ENCODE assay signal across 24 cellular contexts in the genomic region with DNA sequence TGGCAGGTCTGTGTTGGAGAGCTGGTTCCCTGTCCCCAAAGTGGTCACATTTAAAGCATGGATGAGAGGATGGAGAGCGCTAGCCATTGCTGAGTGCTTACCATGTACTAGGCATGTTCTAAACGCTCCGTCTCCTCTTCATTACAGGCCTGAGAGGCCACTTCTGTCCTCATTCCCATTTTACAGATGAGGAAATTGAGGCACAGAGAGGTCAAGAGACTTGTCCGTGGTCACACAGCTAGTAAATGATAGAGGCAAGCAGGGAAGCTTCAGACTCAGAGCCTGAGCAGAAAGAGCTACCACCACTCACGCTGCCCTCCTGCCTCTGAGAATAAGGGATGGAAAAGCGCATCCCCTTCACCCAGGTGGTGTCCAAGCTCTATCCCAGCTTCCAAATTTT.
"Had no signal": no experiment of that assay in that cellular context is flagged by ENCODE, and none has a peak within 500 bp of the region (broad histone marks: within the 10 kb centered on the region; RNA-seq: fewer than 3 reads in every experiment).

No MANE protein-coding gene starts in this region.

- H3K4me1 Mint-ChIP-seq: activated B cell treated with CpG ODN at 0.5 μM for 24 hours had no signal

- DNase-seq: activated B cell treated with CpG ODN at 0.5 μM for 24 hours; activated CD4-positive, alpha-beta T cell treated with anti-CD3 and anti-CD28 coated beads for 1 hour; activated CD4-positive, alpha-beta T cell treated with anti-CD3 and anti-CD28 coated beads, Interleukin-2, amount 10 ng/mL, durations not matched to agents 24 days and 14 days; activated CD4-positive, alpha-beta T cell treated with anti-CD3 and anti-CD28 coated beads, Interleukin-2, amount 50 U/mL, for 48 hours; activated CD8-positive, alpha-beta memory T cell treated with anti-CD3 and anti-CD28 coated beads, Interleukin-2, amount 10 ng/mL, durations not matched to agents 7 days and 5 days; activated effector memory CD4-positive, alpha-beta T cell treated with Interleukin-2 at 50 U/mL for 16 hours; activated naive CD4-positive, alpha-beta T cell; activated T-cell treated with anti-CD3 and anti-CD28 coated beads, Interleukin-2, amount 50 U/mL, for 24 hours; body of pancreas; MM.1S; NCI-H1105; NCI-H1436; NCI-H187; NCI-H2081; NCI-H446; NCI-H524; PC-3; SHP77 treated with DMSO at 0.1 percent for 48 hours; T-cell; T-helper 2 cell; T1000 had no signal

- H3K9me3 ChIP-seq: ascending aorta, body of pancreas had no signal

- H3K27ac Mint-ChIP-seq: activated B cell treated with CpG ODN at 0.5 μM for 24 hours; activated CD4-positive, alpha-beta T cell treated with anti-CD3 and anti-CD28 coated beads, Interleukin-2, amount 10 ng/mL, durations not matched to agents 24 days and 14 days; activated CD8-positive, alpha-beta memory T cell treated with anti-CD3 and anti-CD28 coated beads, Interleukin-2, amount 10 ng/mL, durations not matched to agents 7 days and 5 days; activated naive CD4-positive, alpha-beta T cell treated with anti-CD3 and anti-CD28 coated beads, Interleukin-2, amount 50 U/mL, for 24 hours; activated T-cell treated with anti-CD3 and anti-CD28 coated beads, Interleukin-2, amount 50 U/mL, for 24 hours; activated T-helper 1 cell treated with anti-CD3 and anti-CD28 coated beads, Interleukin-12 subunit alpha, Interleukin-12 subunit beta, Interleukin-2, Interleukin-4 antibody, amounts not matched to agents 30 ng/mL and 10 ng/mL and 1 ng/mL, durations not matched to agents 14 hours and 24 hours and 36 hours had no signal

- H3K4me3 ChIP-seq: ascending aorta, body of pancreas had no signal

- H3K27ac ChIP-seq: ascending aorta, body of pancreas had no signal

- H3K9me3 Mint-ChIP-seq: activated B cell treated with CpG ODN at 0.5 μM for 24 hours; activated CD4-positive, alpha-beta T cell treated with anti-CD3 and anti-CD28 coated beads, Interleukin-2, amount 10 ng/mL, durations not matched to agents 24 days and 14 days; activated naive CD4-positive, alpha-beta T cell treated with anti-CD3 and anti-CD28 coated beads, Interleukin-2, amount 50 U/mL, for 24 hours; activated T-cell treated with anti-CD3 and anti-CD28 coated beads, Interleukin-2, amount 50 U/mL, for 24 hours; activated T-helper 1 cell treated with anti-CD3 and anti-CD28 coated beads, Interleukin-12 subunit alpha, Interleukin-12 subunit beta, Interleukin-2, Interleukin-4 antibody, amounts not matched to agents 30 ng/mL and 10 ng/mL and 1 ng/mL, durations not matched to agents 14 hours and 24 hours and 36 hours; T-cell had no signal

- H3K4me1 ChIP-seq: ascending aorta had no signal

- H3K27me3 ChIP-seq: ascending aorta, body of pancreas had no signal

- H3K27me3 Mint-ChIP-seq: activated B cell treated with CpG ODN at 0.5 μM for 24 hours; activated CD4-positive, alpha-beta T cell treated with anti-CD3 and anti-CD28 coated beads, Interleukin-2, amount 10 ng/mL, durations not matched to agents 24 days and 14 days; activated CD8-positive, alpha-beta memory T cell treated with anti-CD3 and anti-CD28 coated beads, Interleukin-2, amount 10 ng/mL, durations not matched to agents 7 days and 5 days; activated naive CD4-positive, alpha-beta T cell treated with anti-CD3 and anti-CD28 coated beads, Interleukin-2, amount 50 U/mL, for 24 hours; activated T-cell treated with anti-CD3 and anti-CD28 coated beads, Interleukin-2, amount 50 U/mL, for 24 hours; T-cell had no signal

- H3K4me3 Mint-ChIP-seq: activated B cell treated with CpG ODN at 0.5 μM for 24 hours; activated CD4-positive, alpha-beta T cell treated with anti-CD3 and anti-CD28 coated beads, Interleukin-2, amount 10 ng/mL, durations not matched to agents 24 days and 14 days; activated CD8-positive, alpha-beta memory T cell treated with anti-CD3 and anti-CD28 coated beads, Interleukin-2, amount 10 ng/mL, durations not matched to agents 7 days and 5 days; activated naive CD4-positive, alpha-beta T cell treated with anti-CD3 and anti-CD28 coated beads, Interleukin-2, amount 50 U/mL, for 24 hours; activated T-cell treated with anti-CD3 and anti-CD28 coated beads, Interleukin-2, amount 50 U/mL, for 24 hours; activated T-helper 1 cell treated with anti-CD3 and anti-CD28 coated beads, Interleukin-12 subunit alpha, Interleukin-12 subunit beta, Interleukin-2, Interleukin-4 antibody, amounts not matched to agents 30 ng/mL and 10 ng/mL and 1 ng/mL, durations not matched to agents 14 hours and 24 hours and 36 hours; T-cell had no signal

- ATAC-seq: activated CD8-positive, alpha-beta memory T cell treated with anti-CD3 and anti-CD28 coated beads, Interleukin-2, amount 10 ng/mL, durations not matched to agents 7 days and 5 days; body of pancreas; PC-3; T-cell had no signal

- H3K36me3 Mint-ChIP-seq: activated CD8-positive, alpha-beta memory T cell treated with anti-CD3 and anti-CD28 coated beads, Interleukin-2, amount 10 ng/mL, durations not matched to agents 7 days and 5 days had no signal
